1 cellular context compared by ENCODE assay signal in genomic region chr10:49656845-49657493, GRCh38.
A peak's percentile ranks its signal among the peaks of the same experiment; 100 is the strongest.
TF ChIP-seq lines count a peak whose summit lies in the region.

No MANE protein-coding gene starts in this region.

TF ChIP-seq in K562, 482 proteins besides CTCF, POLR2A, EP300 and RAD21:
- TF ChIP-seq MYNN (IDR thresholded peaks at IDR 0.05) (no peak), MYNN (CRISPR knock-in tag; IDR thresholded peaks at IDR 0.05) (no peak), ZNF174 (CRISPR knock-in tag; IDR thresholded peaks at IDR 0.05) (no peak), ZNF316 (IDR thresholded peaks at IDR 0.05) (0 out of 2 replicates have a peak, but pooled peaks have one; percentile 5), SMAD4 (CRISPR knock-in tag; conservative IDR thresholded peaks at IDR 0.05) (no peak), RBM22 (IDR thresholded peaks at IDR 0.05; ENCODE audit: low read depth, low read length, poor library complexity, severe bottlenecking) (no peak)
- TF ChIP-seq, protein P1, sequence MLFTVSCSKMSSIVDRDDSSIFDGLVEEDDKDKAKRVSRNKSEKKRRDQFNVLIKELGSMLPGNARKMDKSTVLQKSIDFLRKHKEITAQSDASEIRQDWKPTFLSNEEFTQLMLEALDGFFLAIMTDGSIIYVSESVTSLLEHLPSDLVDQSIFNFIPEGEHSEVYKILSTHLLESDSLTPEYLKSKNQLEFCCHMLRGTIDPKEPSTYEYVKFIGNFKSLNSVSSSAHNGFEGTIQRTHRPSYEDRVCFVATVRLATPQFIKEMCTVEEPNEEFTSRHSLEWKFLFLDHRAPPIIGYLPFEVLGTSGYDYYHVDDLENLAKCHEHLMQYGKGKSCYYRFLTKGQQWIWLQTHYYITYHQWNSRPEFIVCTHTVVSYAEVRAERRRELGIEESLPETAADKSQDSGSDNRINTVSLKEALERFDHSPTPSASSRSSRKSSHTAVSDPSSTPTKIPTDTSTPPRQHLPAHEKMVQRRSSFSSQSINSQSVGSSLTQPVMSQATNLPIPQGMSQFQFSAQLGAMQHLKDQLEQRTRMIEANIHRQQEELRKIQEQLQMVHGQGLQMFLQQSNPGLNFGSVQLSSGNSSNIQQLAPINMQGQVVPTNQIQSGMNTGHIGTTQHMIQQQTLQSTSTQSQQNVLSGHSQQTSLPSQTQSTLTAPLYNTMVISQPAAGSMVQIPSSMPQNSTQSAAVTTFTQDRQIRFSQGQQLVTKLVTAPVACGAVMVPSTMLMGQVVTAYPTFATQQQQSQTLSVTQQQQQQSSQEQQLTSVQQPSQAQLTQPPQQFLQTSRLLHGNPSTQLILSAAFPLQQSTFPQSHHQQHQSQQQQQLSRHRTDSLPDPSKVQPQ (CRISPR knock-in tag; IDR thresholded peaks at IDR 0.05; ENCODE audit: borderline replicate concordance) = no peak
